Comparison of ENCODE assay signal across 21 cellular contexts in genomic region chr5:179273074-179273435, GRCh38.
DNase-seq lines count a peak whose midpoint lies in the region; ATAC-seq and TF ChIP-seq lines count a peak whose summit lies in the region.
"Had no signal": no experiment of that assay in that cellular context is flagged by ENCODE, and none has a peak within 500 bp of the region (broad histone marks: within the 10 kb centered on the region; RNA-seq: fewer than 3 reads in every experiment).

No MANE protein-coding gene starts in this region.

- peak overlapping the region; percentile 2 for H2AK9ac ChIP-seq in IMR-90 (replicated peaks; ENCODE audit: low read depth, low read length, poor library complexity)

- WGBS in IMR-90 (ENCODE audit: extremely low coverage in 2 of 2, insufficient read length in 1 of 2), 2 experiments, result 83% methylated on average over 1 of the region's 7 CpGs; no CpG with 5 or more reads in 1 of the 2 experiments
- 60% methylated on average over 1 of the region's 7 CpGs; no CpG with 5 or more reads in 1 of the 2 donors for WGBS in gastroesophageal sphincter (ENCODE audit: low coverage in 1 of 2), 2 donors
- 69 to 79% (median 78%) methylated on average over 7 of the region's 7 CpGs for WGBS in stomach, 5 donors

- H3K9me3 Mint-ChIP-seq in nephron progenitor cell, result no peaks in the 10 kb centered on the region
- H3K9me3 Mint-ChIP-seq: activated naive CD8-positive, alpha-beta T cell treated with anti-CD3 and anti-CD28 coated beads for 36 hours had no signal

- H3K4me2 ChIP-seq in IMR-90 (ENCODE audit: low read depth, low read length), result no peak overlapping the region
- H3K4me2 ChIP-seq: KMS-11 had no signal

- TF ChIP-seq RAD21 in IMR-90 (IDR thresholded peaks at IDR 0.05; ENCODE audit: low read length), result no peak

- H2AK5ac ChIP-seq in IMR-90 (ENCODE audit: low read depth, low read length), result peak overlapping the region; percentile 92

- H3K4ac ChIP-seq in IMR-90 (ENCODE audit: low read depth, low read length), result peak overlapping the region; percentile 98

- H3K9me1 ChIP-seq in IMR-90 (ENCODE audit: insufficient read depth, low read length), result peaks cover 63% of the 10 kb centered on the region

- H3K27me3 Mint-ChIP-seq in nephron progenitor cell (ENCODE audit: low read depth, poor library complexity), result peaks cover 5% of the 10 kb centered on the region
- H3K27me3 Mint-ChIP-seq: activated naive CD8-positive, alpha-beta T cell treated with anti-CD3 and anti-CD28 coated beads for 36 hours had no signal

- H3K27me3 ChIP-seq in IMR-90 (ENCODE audit: control insufficient read depth, insufficient read depth, low read length) (no peaks in the 10 kb centered on the region), gastroesophageal sphincter (peaks cover 5% of the 10 kb centered on the region), stomach (no peaks in the 10 kb centered on the region)
- H3K27me3 ChIP-seq: body of pancreas, pancreas had no signal

- no peak overlapping the region; the same call in 1 of the 2 replicates for H3K18ac ChIP-seq in IMR-90 (ENCODE audit: low read depth, low read length)

- peaks cover 35 to 85% of the 10 kb centered on the region in 2 experiments for H3K79me1 ChIP-seq in IMR-90 (ENCODE audit: low read depth in 1 of 2, low read length in 2 of 2)

- TF ChIP-seq POLR2A in IMR-90 (IDR thresholded peaks at IDR 0.05; ENCODE audit: low read depth, low read length) (no peak), gastroesophageal sphincter (IDR thresholded peaks at IDR 0.05) (no peak), stomach (IDR thresholded peaks at IDR 0.05) (no peak)

- TF ChIP-seq EP300 in gastroesophageal sphincter (IDR thresholded peaks at IDR 0.05) (no peak), stomach (IDR thresholded peaks at IDR 0.05) (no peak)

- no peak overlapping the region for H3K4me3 ChIP-seq in IMR-90 (ENCODE audit: insufficient read depth, low read depth, low read length)
- no peak overlapping the region for H3K4me3 ChIP-seq in gastroesophageal sphincter
- no peak overlapping the region for H3K4me3 ChIP-seq in stomach
- H3K4me3 ChIP-seq: body of pancreas, pancreas had no signal

- ATAC-seq in IMR-90 (ENCODE audit: low read depth), result no peak
- no peak for ATAC-seq in gastroesophageal sphincter
- ATAC-seq: body of pancreas, left colon, pancreas had no signal

- H4K5ac ChIP-seq in IMR-90 (ENCODE audit: low read depth, low read length), result peak overlapping the region; percentile 0; the same call in 1 of the 2 replicates

- H3K4me1 ChIP-seq in IMR-90 (ENCODE audit: control insufficient read depth, insufficient read depth, low read length), result peaks cover 67% of the 10 kb centered on the region
- peaks cover 0 to 84% (median 42%) of the 10 kb centered on the region in 3 donors for H3K4me1 ChIP-seq in gastroesophageal sphincter
- peaks cover 5 to 25% (median 18%) of the 10 kb centered on the region in 4 donors for H3K4me1 ChIP-seq in stomach
- H3K4me1 ChIP-seq: body of pancreas, pancreas had no signal

- no peaks in the 10 kb centered on the region for H4K20me1 ChIP-seq in IMR-90 (ENCODE audit: insufficient read depth, low read length)

- H2BK120ac ChIP-seq in IMR-90 (ENCODE audit: low read depth, low read length), result peak overlapping the region; percentile 97

- CTCF ChIA-PET in IMR-90 (lab: Yijun Ruan, JAX) (no interaction called here), HEK293T (lab: Yijun Ruan, JAX) (no interaction called here)

- peaks cover 79% of the 10 kb centered on the region for H3K4me1 Mint-ChIP-seq in nephron progenitor cell
- H3K4me1 Mint-ChIP-seq: activated naive CD8-positive, alpha-beta T cell treated with anti-CD3 and anti-CD28 coated beads for 36 hours had no signal

- H3K27ac ChIP-seq in IMR-90 (ENCODE audit: insufficient read depth, low read length), result peak overlapping the region; percentile 93; the same call in 1 of the 2 replicates
- H3K27ac ChIP-seq in gastroesophageal sphincter, result peak overlapping the region in 3 of 4 donors; percentile 37 to 80 (median 53)
- H3K27ac ChIP-seq in stomach, result peak overlapping the region in 3 of 5 donors; percentile 60 to 79 (median 75)
- H3K27ac ChIP-seq: KMS-11, pancreas had no signal

- H2BK20ac ChIP-seq in IMR-90 (ENCODE audit: low read depth, low read length), result no peak overlapping the region

- TF ChIP-seq CTCF in IMR-90 (conservative IDR thresholded peaks at IDR 0.05; ENCODE audit: low read depth, low read length), result no peak
- no peak for TF ChIP-seq CTCF in gastroesophageal sphincter (IDR thresholded peaks at IDR 0.05)
- TF ChIP-seq CTCF in nephron progenitor cell (IDR thresholded peaks at IDR 0.05), result no peak
- no peak for TF ChIP-seq CTCF in stomach (IDR thresholded peaks at IDR 0.05)

- POLR2A ChIA-PET in IMR-90 (lab: Charles Lee; ENCODE audit: unreplicated experiment) (no interaction called here), HEK293T (lab: Yijun Ruan, JAX) (no interaction called here)

- H3K36me3 ChIP-seq in IMR-90 (ENCODE audit: control insufficient read depth, insufficient read depth, low read length) (peaks cover 6% of the 10 kb centered on the region; the same call in 1 of the 2 replicates), gastroesophageal sphincter (peaks cover 0 to 4% of the 10 kb centered on the region in 2 donors), stomach (no peaks in the 10 kb centered on the region)
- H3K36me3 ChIP-seq: pancreas had no signal

- H3K27ac Mint-ChIP-seq in nephron progenitor cell, result peak overlapping the region; percentile 69
- H3K27ac Mint-ChIP-seq: activated naive CD8-positive, alpha-beta T cell treated with anti-CD3 and anti-CD28 coated beads for 36 hours had no signal

- no peak overlapping the region; the same call in 1 of the 2 replicates for H3K9ac ChIP-seq in IMR-90 (ENCODE audit: low read depth, low read length)
- H3K9ac ChIP-seq: KMS-11 had no signal

- H3K23ac ChIP-seq in IMR-90 (ENCODE audit: low read depth, low read length), result no peak overlapping the region

- H4K8ac ChIP-seq in IMR-90 (ENCODE audit: low read depth in 2 of 2, low read length in 2 of 2), result peak overlapping the region; percentile 30 to 83; a peak in 2 of 4 replicates

- peak overlapping the region; percentile 95 for H2BK5ac ChIP-seq in IMR-90 (ENCODE audit: low read depth, low read length, poor library complexity, severe bottlenecking)

- H2BK15ac ChIP-seq in IMR-90 (ENCODE audit: low read depth, low read length), result peak overlapping the region; percentile 3; the same call in 2 of the 3 replicates

- H4K91ac ChIP-seq in IMR-90 (ENCODE audit: insufficient read depth, low read depth, low read length), result peak overlapping the region; percentile 96

- H3K9me3 ChIP-seq in IMR-90 (ENCODE audit: control insufficient read depth, insufficient read depth, low read length) (no peaks in the 10 kb centered on the region), gastroesophageal sphincter (no peaks in the 10 kb centered on the region), stomach (no peaks in the 10 kb centered on the region)
- H3K9me3 ChIP-seq: body of pancreas, pancreas had no signal

- BruUV-seq in IMR-90 (replicated peaks; lab: Mats Ljungman, UMichigan), result no TSS peak

- dilution Hi-C loops in IMR-90 (cut with HindIII; ENCODE audit: low sequenced_read_pairs, unreplicated experiment), result no loop called here

- H3K36me3 Mint-ChIP-seq in nephron progenitor cell (ENCODE audit: low read depth), result peaks cover 4% of the 10 kb centered on the region
- H3K36me3 Mint-ChIP-seq: activated naive CD8-positive, alpha-beta T cell treated with anti-CD3 and anti-CD28 coated beads for 36 hours had no signal

- H3K14ac ChIP-seq in IMR-90 (replicated peaks; ENCODE audit: low read depth, low read length), result 0 out of 2 replicates have a peak overlapping the region, but pooled peaks have one; percentile 81

- in situ Hi-C loops in IMR-90 (cut with MboI; ENCODE audit: low sequenced_read_pairs), result no loop called here

- peak overlapping the region; percentile 4 for H2AFZ ChIP-seq in IMR-90 (replicated peaks; ENCODE audit: low read length, poor library complexity)

- H3K56ac ChIP-seq in IMR-90 (ENCODE audit: extremely low read depth, insufficient read depth, low read length), result no peak overlapping the region

- intact Hi-C loops in IMR-90 (cut with micrococcal nuclease) (no loop called here), stomach (cut with DNase I; ENCODE audit: low total_unique reads) (no loop called here)

- no peak overlapping the region for H3K4me3 Mint-ChIP-seq in nephron progenitor cell
- H3K4me3 Mint-ChIP-seq: activated naive CD8-positive, alpha-beta T cell treated with anti-CD3 and anti-CD28 coated beads for 36 hours had no signal

- DNase-seq in IMR-90, result no peak
- DNase-seq in nephron progenitor cell, result no peak
- no peak for DNase-seq in stomach
- no peak for DNase-seq in HEK293T (ENCODE audit: extremely low spot score)
- no peak for DNase-seq in activated CD4-positive, CD25-positive, alpha-beta regulatory T cell (lab: John Stamatoyannopoulos, UW)
- no peak for DNase-seq in NCI-H526 (lab: John Stamatoyannopoulos, UW)
- DNase-seq in HCEC 1CT, result no peak
- DNase-seq: activated CD4-positive, alpha-beta T cell treated with anti-CD3 and anti-CD28 coated beads for 1 hour; activated CD8-positive, alpha-beta memory T cell treated with anti-CD3 and anti-CD28 coated beads for 24 hours; activated naive CD8-positive, alpha-beta T cell treated with anti-CD3 and anti-CD28 coated beads for 36 hours; DMS79 treated with DMSO at 0.1 percent for 48 hours; foreskin melanocyte; NCI-H187 treated with DMSO at 0.1 percent for 48 hours; small intestine; substantia nigra; T1000 had no signal

TF ChIP-seq in IMR-90, 13 proteins besides CTCF, POLR2A, EP300 and RAD21:
- TF ChIP-seq CHD1 (IDR thresholded peaks at IDR 0.05; ENCODE audit: low read depth, low read length), result no peak

TF ChIP-seq in HEK293T, 16 proteins besides CTCF, POLR2A, EP300 and RAD21 (continues in another document):
- TF ChIP-seq SUZ12 (IDR thresholded peaks at IDR 0.05), result no peak
- TF ChIP-seq BHLHE40 (IDR thresholded peaks at IDR 0.05; ENCODE audit: borderline replicate concordance), result no peak
- TF ChIP-seq NFRKB (IDR thresholded peaks at IDR 0.05), result no peak
- no peak for TF ChIP-seq PKNOX1 (IDR thresholded peaks at IDR 0.05)
- TF ChIP-seq LEF1 (IDR thresholded peaks at IDR 0.05; ENCODE audit: borderline replicate concordance), result no peak
- no peak for TF ChIP-seq TARDBP (IDR thresholded peaks at IDR 0.05)
- TF ChIP-seq FOXK2 (IDR thresholded peaks at IDR 0.05), result no peak
- TF ChIP-seq FOXM1 (IDR thresholded peaks at IDR 0.05; ENCODE audit: borderline replicate concordance), result no peak
- no peak for TF ChIP-seq CTBP1 (IDR thresholded peaks at IDR 0.05; ENCODE audit: borderline replicate concordance)
- TF ChIP-seq L3MBTL2 (conservative IDR thresholded peaks at IDR 0.05), result no peak
- TF ChIP-seq ELF4 (IDR thresholded peaks at IDR 0.05), result no peak
